ENCODE assay signal across 8 cellular contexts in the genomic region with DNA sequence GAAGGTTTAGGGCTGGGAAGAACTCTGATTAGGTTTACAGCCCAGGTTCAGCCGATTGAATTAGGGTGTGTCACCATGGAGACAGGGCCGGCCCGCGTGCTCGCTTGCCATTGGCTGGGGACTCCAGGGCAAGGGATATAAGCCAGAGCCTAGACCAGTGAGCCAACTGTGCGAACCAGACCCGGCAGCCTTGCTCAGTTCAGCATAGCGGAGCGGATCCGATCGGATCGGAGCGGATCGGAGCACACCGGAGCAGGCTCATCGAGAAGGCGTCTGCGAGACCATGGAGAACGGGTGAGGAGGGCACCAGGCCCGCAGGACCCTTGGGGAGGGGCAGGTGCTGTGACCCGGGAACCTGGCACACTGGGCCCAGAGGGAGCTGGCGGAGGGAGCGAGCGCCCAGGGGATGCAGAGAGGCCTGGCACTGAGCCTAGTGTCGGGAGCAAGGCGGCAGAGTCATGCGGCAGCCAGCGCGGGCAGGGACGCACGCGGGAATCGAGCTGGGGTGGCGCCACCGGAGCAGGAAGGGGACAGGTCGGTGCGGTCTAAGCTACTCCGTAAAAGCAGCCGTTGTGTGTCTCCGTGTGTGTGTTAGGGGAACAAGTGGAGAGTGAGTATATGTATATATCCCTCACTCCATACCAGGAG. TPM values are rescaled to one million over a fixed set of nuclear protein-coding genes. Genes with fewer than 3 reads are reported as not detected.
A peak's percentile ranks its signal among the peaks of the same experiment; 100 is the strongest.
DNase-seq lines count a peak whose midpoint lies in the region; ATAC-seq and TF ChIP-seq lines count a peak whose summit lies in the region.

A gene (plus strand): TSS at position 165 of the 648 bp plus-strand sequence. CDS start 119 bp downstream, at position 284.

- intact Hi-C loops in T-helper 1 cell treated with Interleukin-12 subunit alpha and Interleukin-12 subunit beta and Interleukin-4 antibody, amounts not matched to agents 30 ng/mL and 1 ng/mL, for 36 hours (cut with micrococcal nuclease), result loop anchor here (1.0 to 10.0 kb wide), 9 partner anchors 8 to 1005 kb away; a partner anchor contains a TSS
- intact Hi-C loops in left cardiac atrium (cut with DNase I) (loop anchor here in 1 of 2 donors (10.0 kb wide), 1 partner anchor 125 kb away; a partner anchor contains a TSS), prostate gland (cut with DNase I) (loop anchor here (10.0 kb wide), 1 partner anchor 505 kb away; no protein-coding TSS in a partner anchor)

- peak within 1 kb of the TSS; percentile 57 to 67 for H3K4me3 ChIP-seq in prostate gland

- ATAC-seq in GM18498 (IDR thresholded peaks at IDR 0.05; ENCODE audit: unreplicated experiment), result peak; percentile 96
- ATAC-seq in HG02885 (IDR thresholded peaks at IDR 0.05; ENCODE audit: poor library complexity, unreplicated experiment), result peak; percentile 97
- ATAC-seq in left cardiac atrium, result peak; percentile 98

- H3K27ac ChIP-seq in prostate gland, result peak within 1 kb of the TSS; percentile 79 to 91

- TF ChIP-seq POLR2A in prostate gland (IDR thresholded peaks at IDR 0.05), result peak; percentile 96

- peak; percentile 87 for DNase-seq in NCI-H1694 (lab: John Stamatoyannopoulos, UW)
- DNase-seq in amniotic epithelial cell (ENCODE audit: low read depth), result peak; percentile 83
- DNase-seq in left cardiac atrium, result peak; percentile 90
- peak; percentile 87 for DNase-seq in prostate gland (ENCODE audit: low spot score)
- peak; percentile 91 for DNase-seq in ureter (ENCODE audit: low spot score)

- no peaks in the 10 kb centered on the region for H3K27me3 ChIP-seq in prostate gland (replicated peaks; ENCODE audit: insufficient read depth)

- WGBS in prostate gland, result 0% methylated on average over 24 of the region's 40 CpGs

- TF ChIP-seq CTCF in prostate gland (IDR thresholded peaks at IDR 0.05), result no peak

- no peaks in the 10 kb centered on the region for H3K4me1 ChIP-seq in prostate gland (replicated peaks)

- no peaks in the 10 kb centered on the region for H3K36me3 ChIP-seq in prostate gland

- no peaks in the 10 kb centered on the region for H3K9me3 ChIP-seq in prostate gland

RNA-seq across cellular contexts. Expression of the gene that starts here (rescaled TPM):
- 134 and 140 TPM in 2 replicates for total RNA-seq in T-helper 1 cell treated with Interleukin-12 subunit alpha and Interleukin-12 subunit beta and Interleukin-4 antibody, amounts not matched to agents 30 ng/mL and 1 ng/mL, for 36 hours
- total RNA-seq in left cardiac atrium (10 to 100 TPM; 10.8 to 29.4 TPM), prostate gland (10 to 100 TPM; 14.2 to 20.3 TPM), ureter (23.8 TPM)

Comparison
In these comparisons a context has a peak if more than half of its experiments do, and no peak if none do; other contexts are left out.
1. Peak in every context shown above with its lines: DNase-seq, ATAC-seq, H3K4me3 ChIP-seq and H3K27ac ChIP-seq.